Comparison of ENCODE assay signal across 1 cellular context in genomic region chr6:160790028-160790792, GRCh38.
TF ChIP-seq lines count a peak whose summit lies in the region.

No MANE protein-coding gene starts in this region.

TF ChIP-seq in K562, 482 proteins besides CTCF, POLR2A, EP300 and RAD21 (continued from another document):
- no peak for TF ChIP-seq REST (CRISPR knock-in tag; IDR thresholded peaks at IDR 0.05; ENCODE audit: low read depth)
- no peak for TF ChIP-seq SREBF1 (IDR thresholded peaks at IDR 0.05; ENCODE audit: borderline replicate concordance, low read depth, low read length)
- 0 out of 2 replicates have a peak, but pooled peaks have one; percentile 46 for TF ChIP-seq EHMT2 (IDR thresholded peaks at IDR 0.05)
- TF ChIP-seq CBX1 (IDR thresholded peaks at IDR 0.05; ENCODE audit: low read depth): no peak
- TF ChIP-seq, protein P1, sequence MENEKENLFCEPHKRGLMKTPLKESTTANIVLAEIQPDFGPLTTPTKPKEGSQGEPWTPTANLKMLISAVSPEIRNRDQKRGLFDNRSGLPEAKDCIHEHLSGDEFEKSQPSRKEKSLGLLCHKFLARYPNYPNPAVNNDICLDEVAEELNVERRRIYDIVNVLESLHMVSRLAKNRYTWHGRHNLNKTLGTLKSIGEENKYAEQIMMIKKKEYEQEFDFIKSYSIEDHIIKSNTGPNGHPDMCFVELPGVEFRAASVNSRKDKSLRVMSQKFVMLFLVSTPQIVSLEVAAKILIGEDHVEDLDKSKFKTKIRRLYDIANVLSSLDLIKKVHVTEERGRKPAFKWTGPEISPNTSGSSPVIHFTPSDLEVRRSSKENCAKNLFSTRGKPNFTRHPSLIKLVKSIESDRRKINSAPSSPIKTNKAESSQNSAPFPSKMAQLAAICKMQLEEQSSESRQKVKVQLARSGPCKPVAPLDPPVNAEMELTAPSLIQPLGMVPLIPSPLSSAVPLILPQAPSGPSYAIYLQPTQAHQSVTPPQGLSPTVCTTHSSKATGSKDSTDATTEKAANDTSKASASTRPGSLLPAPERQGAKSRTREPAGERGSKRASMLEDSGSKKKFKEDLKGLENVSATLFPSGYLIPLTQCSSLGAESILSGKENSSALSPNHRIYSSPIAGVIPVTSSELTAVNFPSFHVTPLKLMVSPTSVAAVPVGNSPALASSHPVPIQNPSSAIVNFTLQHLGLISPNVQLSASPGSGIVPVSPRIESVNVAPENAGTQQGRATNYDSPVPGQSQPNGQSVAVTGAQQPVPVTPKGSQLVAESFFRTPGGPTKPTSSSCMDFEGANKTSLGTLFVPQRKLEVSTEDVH (IDR thresholded peaks at IDR 0.05; ENCODE audit: low read depth, partially characterized antibody): peak; percentile 30
- TF ChIP-seq, protein P2, sequence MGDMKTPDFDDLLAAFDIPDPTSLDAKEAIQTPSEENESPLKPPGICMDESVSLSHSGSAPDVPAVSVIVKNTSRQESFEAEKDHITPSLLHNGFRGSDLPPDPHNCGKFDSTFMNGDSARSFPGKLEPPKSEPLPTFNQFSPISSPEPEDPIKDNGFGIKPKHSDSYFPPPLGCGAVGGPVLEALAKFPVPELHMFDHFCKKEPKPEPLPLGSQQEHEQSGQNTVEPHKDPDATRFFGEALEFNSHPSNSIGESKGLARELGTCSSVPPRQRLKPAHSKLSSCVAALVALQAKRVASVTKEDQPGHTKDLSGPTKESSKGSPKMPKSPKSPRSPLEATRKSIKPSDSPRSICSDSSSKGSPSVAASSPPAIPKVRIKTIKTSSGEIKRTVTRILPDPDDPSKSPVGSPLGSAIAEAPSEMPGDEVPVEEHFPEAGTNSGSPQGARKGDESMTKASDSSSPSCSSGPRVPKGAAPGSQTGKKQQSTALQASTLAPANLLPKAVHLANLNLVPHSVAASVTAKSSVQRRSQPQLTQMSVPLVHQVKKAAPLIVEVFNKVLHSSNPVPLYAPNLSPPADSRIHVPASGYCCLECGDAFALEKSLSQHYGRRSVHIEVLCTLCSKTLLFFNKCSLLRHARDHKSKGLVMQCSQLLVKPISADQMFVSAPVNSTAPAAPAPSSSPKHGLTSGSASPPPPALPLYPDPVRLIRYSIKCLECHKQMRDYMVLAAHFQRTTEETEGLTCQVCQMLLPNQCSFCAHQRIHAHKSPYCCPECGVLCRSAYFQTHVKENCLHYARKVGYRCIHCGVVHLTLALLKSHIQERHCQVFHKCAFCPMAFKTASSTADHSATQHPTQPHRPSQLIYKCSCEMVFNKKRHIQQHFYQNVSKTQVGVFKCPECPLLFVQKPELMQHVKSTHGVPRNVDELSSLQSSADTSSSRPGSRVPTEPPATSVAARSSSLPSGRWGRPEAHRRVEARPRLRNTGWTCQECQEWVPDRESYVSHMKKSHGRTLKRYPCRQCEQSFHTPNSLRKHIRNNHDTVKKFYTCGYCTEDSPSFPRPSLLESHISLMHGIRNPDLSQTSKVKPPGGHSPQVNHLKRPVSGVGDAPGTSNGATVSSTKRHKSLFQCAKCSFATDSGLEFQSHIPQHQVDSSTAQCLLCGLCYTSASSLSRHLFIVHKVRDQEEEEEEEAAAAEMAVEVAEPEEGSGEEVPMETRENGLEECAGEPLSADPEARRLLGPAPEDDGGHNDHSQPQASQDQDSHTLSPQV (IDR thresholded peaks at IDR 0.05): 0 out of 2 replicates have a peak, but pooled peaks have one; percentile 46
- TF ChIP-seq HNRNPL (IDR thresholded peaks at IDR 0.05; ENCODE audit: low read depth, low read length): no peak
- no peak for TF ChIP-seq FOXJ2 (tag; IDR thresholded peaks at IDR 0.05)
- peak; percentile 86 for TF ChIP-seq BRD9 (IDR thresholded peaks at IDR 0.05; ENCODE audit: low read depth, partially characterized antibody)
- no peak for TF ChIP-seq ZNF668 (CRISPR knock-in tag; IDR thresholded peaks at IDR 0.05)
- TF ChIP-seq POLR2G (IDR thresholded peaks at IDR 0.05; ENCODE audit: low read depth, low read length): no peak
- TF ChIP-seq ZNF184 (CRISPR knock-in tag; IDR thresholded peaks at IDR 0.05): peak; percentile 86; the same call in 1 of the 2 replicates
- TF ChIP-seq EP400 (IDR thresholded peaks at IDR 0.05): peak; percentile 26; the same call in 1 of the 2 replicates
- TF ChIP-seq CHD2 (IDR thresholded peaks at IDR 0.05; ENCODE audit: low read depth, low read length): no peak
- TF ChIP-seq FOXO4 (CRISPR knock-in tag; IDR thresholded peaks at IDR 0.05): no peak
- TF ChIP-seq NFRKB (IDR thresholded peaks at IDR 0.05; ENCODE audit: low read depth): 0 out of 2 replicates have a peak, but pooled peaks have one; percentile 60
- TF ChIP-seq ZNF431 (CRISPR knock-in tag; IDR thresholded peaks at IDR 0.05): no peak
- TF ChIP-seq SRF (CRISPR knock-in tag; IDR thresholded peaks at IDR 0.05): no peak
- TF ChIP-seq ATF7 (IDR thresholded peaks at IDR 0.05): no peak
- TF ChIP-seq POLR2AphosphoS5 (IDR thresholded peaks at IDR 0.05; ENCODE audit: control insufficient read depth, insufficient read depth, low read depth, low read length): no peak
- no peak for TF ChIP-seq YBX1 (IDR thresholded peaks at IDR 0.05)
- TF ChIP-seq, protein P3, sequence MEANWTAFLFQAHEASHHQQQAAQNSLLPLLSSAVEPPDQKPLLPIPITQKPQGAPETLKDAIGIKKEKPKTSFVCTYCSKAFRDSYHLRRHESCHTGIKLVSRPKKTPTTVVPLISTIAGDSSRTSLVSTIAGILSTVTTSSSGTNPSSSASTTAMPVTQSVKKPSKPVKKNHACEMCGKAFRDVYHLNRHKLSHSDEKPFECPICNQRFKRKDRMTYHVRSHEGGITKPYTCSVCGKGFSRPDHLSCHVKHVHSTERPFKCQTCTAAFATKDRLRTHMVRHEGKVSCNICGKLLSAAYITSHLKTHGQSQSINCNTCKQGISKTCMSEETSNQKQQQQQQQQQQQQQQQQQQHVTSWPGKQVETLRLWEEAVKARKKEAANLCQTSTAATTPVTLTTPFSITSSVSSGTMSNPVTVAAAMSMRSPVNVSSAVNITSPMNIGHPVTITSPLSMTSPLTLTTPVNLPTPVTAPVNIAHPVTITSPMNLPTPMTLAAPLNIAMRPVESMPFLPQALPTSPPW (CRISPR knock-in tag; IDR thresholded peaks at IDR 0.05): no peak
- TF ChIP-seq NR0B1 (IDR thresholded peaks at IDR 0.05; ENCODE audit: partially characterized antibody): no peak
- TF ChIP-seq, protein P4, sequence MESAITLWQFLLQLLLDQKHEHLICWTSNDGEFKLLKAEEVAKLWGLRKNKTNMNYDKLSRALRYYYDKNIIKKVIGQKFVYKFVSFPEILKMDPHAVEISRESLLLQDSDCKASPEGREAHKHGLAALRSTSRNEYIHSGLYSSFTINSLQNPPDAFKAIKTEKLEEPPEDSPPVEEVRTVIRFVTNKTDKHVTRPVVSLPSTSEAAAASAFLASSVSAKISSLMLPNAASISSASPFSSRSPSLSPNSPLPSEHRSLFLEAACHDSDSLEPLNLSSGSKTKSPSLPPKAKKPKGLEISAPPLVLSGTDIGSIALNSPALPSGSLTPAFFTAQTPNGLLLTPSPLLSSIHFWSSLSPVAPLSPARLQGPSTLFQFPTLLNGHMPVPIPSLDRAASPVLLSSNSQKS (CRISPR knock-in tag; IDR thresholded peaks at IDR 0.05): no peak
- TF ChIP-seq MTA1 (IDR thresholded peaks at IDR 0.05; ENCODE audit: borderline replicate concordance): 0 out of 2 replicates have a peak, but pooled peaks have one; percentile 62
- no peak for TF ChIP-seq MAFG (tag; conservative IDR thresholded peaks at IDR 0.05)
- TF ChIP-seq NFIX (CRISPR knock-in tag; IDR thresholded peaks at IDR 0.05; ENCODE audit: low read depth): no peak
- TF ChIP-seq NR2C2 (CRISPR knock-in tag; IDR thresholded peaks at IDR 0.05): no peak
- no peak for TF ChIP-seq NR2C2 (tag; IDR thresholded peaks at IDR 0.05)
- no peak for TF ChIP-seq POU5F1 (IDR thresholded peaks at IDR 0.05; ENCODE audit: borderline replicate concordance, low read depth, low read length, partially characterized antibody)
- TF ChIP-seq LARP7 (IDR thresholded peaks at IDR 0.05): peak; percentile 61; the same call in 1 of the 2 replicates
- TF ChIP-seq BMI1 (IDR thresholded peaks at IDR 0.05; ENCODE audit: low read length): no peak
- no peak for TF ChIP-seq ZNF408 (CRISPR knock-in tag; IDR thresholded peaks at IDR 0.05; ENCODE audit: low read depth)
- TF ChIP-seq NKRF (IDR thresholded peaks at IDR 0.05; ENCODE audit: borderline replicate concordance): peak; percentile 55; the same call in 1 of the 2 replicates
- TF ChIP-seq HMG20A (CRISPR knock-in tag; conservative IDR thresholded peaks at IDR 0.05): no peak
- TF ChIP-seq, protein P5, sequence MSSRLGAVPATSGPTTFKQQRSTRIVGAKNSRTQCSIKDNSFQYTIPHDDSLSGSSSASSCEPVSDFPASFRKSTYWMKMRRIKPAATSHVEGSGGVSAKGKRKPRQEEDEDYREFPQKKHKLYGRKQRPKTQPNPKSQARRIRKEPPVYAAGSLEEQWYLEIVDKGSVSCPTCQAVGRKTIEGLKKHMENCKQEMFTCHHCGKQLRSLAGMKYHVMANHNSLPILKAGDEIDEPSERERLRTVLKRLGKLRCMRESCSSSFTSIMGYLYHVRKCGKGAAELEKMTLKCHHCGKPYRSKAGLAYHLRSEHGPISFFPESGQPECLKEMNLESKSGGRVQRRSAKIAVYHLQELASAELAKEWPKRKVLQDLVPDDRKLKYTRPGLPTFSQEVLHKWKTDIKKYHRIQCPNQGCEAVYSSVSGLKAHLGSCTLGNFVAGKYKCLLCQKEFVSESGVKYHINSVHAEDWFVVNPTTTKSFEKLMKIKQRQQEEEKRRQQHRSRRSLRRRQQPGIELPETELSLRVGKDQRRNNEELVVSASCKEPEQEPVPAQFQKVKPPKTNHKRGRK (tag; IDR thresholded peaks at IDR 0.05): peak; percentile 80
- no peak for TF ChIP-seq TEAD1 (CRISPR knock-in tag; IDR thresholded peaks at IDR 0.05)
TF ChIP-seq in K562: peak in this region for 40.
